11 cellular contexts compared by ENCODE assay signal in genomic region chr4:180726611-180727010, GRCh38.
"Had no signal": no experiment of that assay in that cellular context is flagged by ENCODE, and none has a peak within 500 bp of the region (broad histone marks: within the 10 kb centered on the region; RNA-seq: fewer than 3 reads in every experiment).

No MANE protein-coding gene starts in this region.

- ATAC-seq: GM23338, HCT116 had no signal

- H3K27ac ChIP-seq: GM23248 had no signal

- H3K4me2 ChIP-seq: GM23338 had no signal

- DNase-seq: GM23248, GOT3, H7, H9, HCEC 1CT, HFFc6 had no signal

- H2AFZ ChIP-seq: GM23248, GM23338 had no signal

- H3K4me3 ChIP-seq: GM23248, GM23338, HAP-1 had no signal

- H3K9me3 ChIP-seq: HAP-1 had no signal

- H3K9ac ChIP-seq: GM23248 had no signal

- FAIRE-seq: H1, H54 had no signal

- H3K36me3 ChIP-seq: HAP-1 had no signal
